8 cellular contexts compared by ENCODE assay signal in the genomic region with DNA sequence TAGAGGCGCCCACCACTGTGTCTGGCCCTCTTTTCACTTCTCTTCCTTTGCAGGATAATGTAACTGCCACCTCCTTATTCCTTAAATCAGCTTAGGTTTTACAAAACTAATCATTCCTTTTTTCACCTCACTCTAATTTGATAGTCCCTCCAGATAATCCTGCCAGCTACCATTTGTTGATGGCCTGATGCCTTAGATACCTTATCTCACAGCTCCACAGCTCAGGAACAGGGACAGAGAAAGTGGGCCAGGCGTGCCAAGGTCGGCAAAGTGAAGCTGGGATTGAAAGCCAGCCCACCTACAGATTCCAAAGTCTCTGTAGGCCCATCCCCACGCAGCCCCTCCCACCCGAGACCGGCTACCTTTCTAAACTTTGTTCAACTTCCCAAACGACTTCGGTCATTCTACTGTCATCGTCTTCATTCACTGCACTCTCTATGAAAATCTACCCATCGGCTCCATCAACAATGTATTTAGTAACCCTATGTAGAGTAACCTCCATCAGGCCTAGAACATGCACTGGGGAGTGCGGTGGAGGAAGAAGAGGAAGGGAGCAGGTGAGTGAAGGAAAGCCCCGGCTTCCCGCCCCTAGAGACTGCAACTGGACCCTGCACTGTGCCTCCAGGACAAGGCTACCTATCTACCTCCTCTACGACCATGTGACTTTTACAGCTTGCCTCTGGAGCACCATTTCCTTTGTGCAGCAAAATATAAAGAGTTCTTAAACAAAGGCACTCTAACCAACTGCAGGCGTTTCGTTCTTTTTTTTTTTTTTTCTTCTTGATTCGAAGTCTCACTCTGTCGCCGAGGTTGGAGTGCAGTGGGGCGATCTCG. TPM values are rescaled to one million over a fixed set of nuclear protein-coding genes. Genes with fewer than 3 reads are reported as not detected.
A peak's percentile ranks its signal among the peaks of the same experiment; 100 is the strongest.
DNase-seq lines count a peak whose midpoint lies in the region; ATAC-seq and TF ChIP-seq lines count a peak whose summit lies in the region.

No MANE protein-coding gene starts in this region.

- H3K4me3 Mint-ChIP-seq in T-cell = peak overlapping the region; percentile 87 to 98 (median 91)

- ATAC-seq in heart right ventricle (no peak), left ventricle myocardium superior (no peak), T-cell (replicated peaks in 1 of 4) (peak in 1 of 4 experiments; percentile 2), gastrocnemius medialis (no peak)

- H3K27me3 Mint-ChIP-seq in T-cell = no peaks in the 10 kb centered on the region

- H3K27ac Mint-ChIP-seq in T-cell = peak overlapping the region; percentile 91 to 92

- H3K4me3 ChIP-seq in heart right ventricle = peak overlapping the region; percentile 64 to 96 (median 86)
- H3K4me3 ChIP-seq in gastrocnemius medialis = peak overlapping the region; percentile 79 to 92 (median 82)

- H3K9me3 ChIP-seq in heart right ventricle = peaks cover 0 to 1% (median 0%) of the 10 kb centered on the region in 11 donors
- H3K9me3 ChIP-seq in gastrocnemius medialis = no peaks in the 10 kb centered on the region

- POLR2A ChIA-PET in T-cell (lab: Charles Lee) = interaction anchor here in 1 of 2 donors (0.6 to 1.1 kb wide), 3 partner anchors 9 to 53 kb away, joined by 3 read pairs; no protein-coding TSS in a partner anchor

- in situ Hi-C loops in gastrocnemius medialis (cut with MboI; ENCODE audit: low sequenced_read_pairs in 4 of 4) = loop anchor here in 3 of 4 donors (10.0 to 25.0 kb wide), 4 partner anchors 111 to 277 kb away; partner anchors contain the start of genes SEC24B (in 2 of the 3), CFI (in 1 of the 3) and GAR1 (in 1 of the 3)

- DNase-seq in heart right ventricle (no peak), left ventricle myocardium superior (no peak), T-cell (peak in 2 of 34 experiments; percentile 5 to 7), glomerular visceral epithelial cell (ENCODE audit: extremely low spot score) (peak; percentile 15), gastrocnemius medialis (no peak), pons (ENCODE audit: low spot score) (no peak), nucleus accumbens (lab: John Stamatoyannopoulos, UW) (no peak), NCI-H1694 (lab: John Stamatoyannopoulos, UW) (no peak)

- H3K9me3 Mint-ChIP-seq in T-cell = no peaks in the 10 kb centered on the region

- H3K36me3 Mint-ChIP-seq in T-cell = peaks cover 8% of the 10 kb centered on the region

- 51 to 59% methylated on average over 21 of the region's 21 CpGs for WGBS in heart right ventricle, 2 donors

- no peak for TF ChIP-seq POLR2A in gastrocnemius medialis (IDR thresholded peaks at IDR 0.05)

- peaks cover 0 to 14% (median 0%) of the 10 kb centered on the region in 9 donors for H3K36me3 ChIP-seq in heart right ventricle
- H3K36me3 ChIP-seq in gastrocnemius medialis = no peaks in the 10 kb centered on the region

- CTCF ChIA-PET in T-cell (lab: Charles Lee) = interaction anchor here (0.5 to 1.9 kb wide), 9 partner anchors 8 to 125 kb away, joined by 3 to 10 read pairs (median 4); partner anchors contain the start of genes GAR1 (in 1 of the 2) and PLA2G12A (in 1 of the 2)

- H3K27ac ChIP-seq in heart right ventricle (peak overlapping the region in 8 of 10 donors; percentile 78 to 87 (median 82)), gastrocnemius medialis (peak overlapping the region; percentile 76 to 82 (median 78))

- peaks cover 51 to 57% (median 54%) of the 10 kb centered on the region in 3 donors for H3K4me1 Mint-ChIP-seq in T-cell

- TF ChIP-seq CTCF in heart right ventricle (IDR thresholded peaks at IDR 0.05) (no peak), gastrocnemius medialis (IDR thresholded peaks at IDR 0.05 in 4 of 5, conservative IDR thresholded peaks at IDR 0.05 in 1 of 5) (no peak)

- intact Hi-C loops in heart right ventricle (cut with DNase I) (loop anchor here in 9 of 10 donors (2.0 to 10.0 kb wide), 10 partner anchors 101 to 274 kb away; partner anchors contain the start of genes GAR1 (in 8 of the 9), CFI (in 3 of the 9) and MCUB (in 2 of the 9)), left ventricle myocardium superior (cut with micrococcal nuclease) (no loop called here), gastrocnemius medialis (cut with DNase I; ENCODE audit: low total_unique reads) (loop anchor here (2.0 to 10.0 kb wide), 6 partner anchors 103 to 493 kb away; partner anchors contain the start of genes ELOVL6, GAR1 and SEC24B)

- H3K27me3 ChIP-seq in heart right ventricle (no peaks in the 10 kb centered on the region), gastrocnemius medialis (no peaks in the 10 kb centered on the region)

- H3K4me1 ChIP-seq in heart right ventricle = peaks cover 2 to 26% (median 15%) of the 10 kb centered on the region in 9 donors
- peaks cover 8 to 13% of the 10 kb centered on the region in 2 donors for H3K4me1 ChIP-seq in gastrocnemius medialis

RNA-seq across cellular contexts. Expression of gene CASP6, which starts 1.5 kb away (rescaled TPM):
- 10 to 100 TPM in 1 of 10 donors, 1 to 10 TPM in 9; 3.0 to 10.2 (median 6.2) TPM for total RNA-seq in heart right ventricle
- polyA plus RNA-seq in heart right ventricle = 1 to 10 TPM; 4.7 to 6.7 TPM
- total RNA-seq in left ventricle myocardium superior = 7.1 TPM
- total RNA-seq in T-cell = 10 to 100 TPM; 16.8 to 23.2 (median 18.3) TPM
- total RNA-seq in gastrocnemius medialis = 10 to 100 TPM in 1 of 4 donors, 1 to 10 TPM in 3; 6.6 to 25.2 (median 9.0) TPM

RNA-seq across cellular contexts. Expression of gene PLA2G12A, which starts 28.1 kb away (rescaled TPM):
- total RNA-seq in heart right ventricle (100 to 1,000 TPM in 1 of 10 donors, 10 to 100 TPM in 9; 39.4 to 100 (median 50.3) TPM), left ventricle myocardium superior (73.7 TPM), T-cell (10 to 100 TPM; 11.4 to 20.6 (median 18.1) TPM), gastrocnemius medialis (10 to 100 TPM; 26.7 to 83.1 (median 57.6) TPM)
- polyA plus RNA-seq in heart right ventricle = 10 to 100 TPM; 14.3 to 33.3 TPM
